9 cellular contexts compared by ENCODE assay signal in the genomic region with DNA sequence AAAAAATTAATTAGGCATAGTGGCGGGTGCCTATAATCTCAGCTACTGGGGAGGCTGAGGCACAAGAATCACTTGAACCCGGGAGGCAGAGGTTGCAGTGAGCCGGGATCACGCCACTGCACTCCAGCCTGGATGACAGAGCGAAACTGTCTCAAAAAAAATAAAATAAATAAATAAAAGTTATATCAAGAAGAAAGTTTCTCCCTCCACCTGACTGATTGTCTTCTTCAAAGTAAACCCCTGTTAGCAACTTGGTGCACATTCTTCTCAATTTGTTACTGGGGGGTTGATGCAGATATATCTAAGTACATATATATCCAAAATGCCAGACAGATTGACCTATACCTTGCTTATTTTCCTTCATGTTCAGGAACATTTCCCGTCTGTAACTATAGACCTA. TPM values are rescaled to one million over a fixed set of nuclear protein-coding genes. Genes with fewer than 3 reads are reported as not detected.
"Had no signal": no experiment of that assay in that cellular context is flagged by ENCODE, and none has a peak within 500 bp of the region (broad histone marks: within the 10 kb centered on the region; RNA-seq: fewer than 3 reads in every experiment).

No MANE protein-coding gene starts in this region.

- H3K4me3 ChIP-seq: K562 had no signal

- H3K4me1 Mint-ChIP-seq: IgD-negative memory B cell had no signal

- DNase-seq: IMR-90, KBM-7, KG1 had no signal

- H3K27ac Mint-ChIP-seq: IgD-negative memory B cell had no signal

- H3K27ac ChIP-seq: HL-60 had no signal

- ATAC-seq: HepG2, K562 had no signal

- H3K4me3 Mint-ChIP-seq: IgD-negative memory B cell had no signal

RNA-seq across cellular contexts. Expression of a gene that starts 5.2 kb away (rescaled TPM):
- total RNA-seq: HepG2, HT-29, HT1080, IMR-90, K562 had no signal
- polyA plus RNA-seq: HepG2, IgD-negative memory B cell, IMR-90, K562 had no signal
